ENCODE assay signal across 24 cellular contexts in genomic region chr12:62347922-62348650, GRCh38.
DNase-seq lines count a peak whose midpoint lies in the region; FAIRE-seq and TF ChIP-seq lines count a peak whose summit lies in the region.
"Had no signal": no experiment of that assay in that cellular context is flagged by ENCODE, and none has a peak within 500 bp of the region (broad histone marks: within the 10 kb centered on the region; RNA-seq: fewer than 3 reads in every experiment).

No MANE protein-coding gene starts in this region.

- no peak overlapping the region for H2AFZ ChIP-seq in astrocyte (ENCODE audit: low read depth, low read length)
- no peak overlapping the region for H2AFZ ChIP-seq in osteoblast (ENCODE audit: low read length)

- POLR2A ChIA-PET in GM10248 (lab: Yijun Ruan, JAX): no interaction called here

- H4K20me1 ChIP-seq in astrocyte (ENCODE audit: insufficient read depth, low read length): no peaks in the 10 kb centered on the region
- no peaks in the 10 kb centered on the region for H4K20me1 ChIP-seq in osteoblast (ENCODE audit: insufficient read depth, low read length)

- H3K4me3 ChIP-seq in MG63 (no peak overlapping the region), astrocyte (ENCODE audit: insufficient read depth, low read depth, low read length) (peak overlapping the region; percentile 35), osteoblast (ENCODE audit: insufficient read depth, low read length) (no peak overlapping the region)
- H3K4me3 ChIP-seq: vagina had no signal

- peak; percentile 56 for DNase-seq in EH (ENCODE audit: low read depth)
- DNase-seq in MG63: peak; percentile 33
- peak; percentile 46 for DNase-seq in astrocyte (ENCODE audit: low read depth)
- peak; percentile 54 for DNase-seq in osteoblast (ENCODE audit: insufficient read length, low spot score, missing footprints)
- no peak for DNase-seq in NCI-H2029 treated with DMSO at 0.1 percent for 48 hours (lab: John Stamatoyannopoulos, UW)
- no peak for DNase-seq in GM10248 (ENCODE audit: extremely low spot score)
- DNase-seq in stimulated activated CD4-positive, alpha-beta T cell treated with anti-CD3 and anti-CD28 coated beads, Interleukin-2, amount 100 ng/mL, for 48 hours: no peak
- DNase-seq: activated CD4-positive, CD25-positive, alpha-beta regulatory T cell treated with anti-CD3 and anti-CD28 coated beads, Interleukin-2, amount 50 U/mL, for 72 hours; C1 segment of cervical spinal cord; caudate nucleus; DMS153; H9; islet precursor cell; naive thymus-derived CD8-positive, alpha-beta T cell; NCI-H1930; NCI-H510A; posterior cingulate gyrus; substantia nigra had no signal

- H3K79me2 ChIP-seq in astrocyte (ENCODE audit: insufficient read depth, low read length) (peaks cover 5% of the 10 kb centered on the region), osteoblast (ENCODE audit: insufficient read depth, low read length) (peaks cover 6% of the 10 kb centered on the region)

- H3K4me3 Mint-ChIP-seq in astrocyte (ENCODE audit: unreplicated experiment): no peak overlapping the region
- H3K4me3 Mint-ChIP-seq: activated T-helper 1 cell treated with anti-CD3 and anti-CD28 coated beads, Interleukin-12 subunit alpha, Interleukin-12 subunit beta, Interleukin-2, Interleukin-4 antibody, amounts not matched to agents 30 ng/mL and 10 ng/mL and 1 ng/mL, durations not matched to agents 14 hours and 24 hours and 36 hours; H9; IgD-negative memory B cell; memory B cell; naive thymus-derived CD8-positive, alpha-beta T cell; T-helper 2 cell treated with Interferon-gamma antibody and Interleukin-4, amounts not matched to agents 5 μg/mL and 100 μg/mL, for 36 hours had no signal

- peak overlapping the region; percentile 64 for H3K9ac ChIP-seq in astrocyte (ENCODE audit: low read length)

- FAIRE-seq in astrocyte (lab: Jason Lieb, UNC): no peak
- FAIRE-seq: GM19239 had no signal

- peaks cover 10% of the 10 kb centered on the region for H3K4me1 ChIP-seq in astrocyte (ENCODE audit: insufficient read depth, low read length)
- H3K4me1 ChIP-seq in osteoblast (ENCODE audit: insufficient read depth, low read length): no peaks in the 10 kb centered on the region

- peaks cover 2% of the 10 kb centered on the region for H3K9me3 Mint-ChIP-seq in astrocyte (ENCODE audit: unreplicated experiment)
- H3K9me3 Mint-ChIP-seq: memory B cell had no signal

- H3K27ac ChIP-seq in astrocyte (ENCODE audit: low read depth, low read length) (peak overlapping the region; percentile 79), osteoblast (ENCODE audit: low read depth, low read length) (peak overlapping the region; percentile 48)
- H3K27ac ChIP-seq: vagina had no signal

- no peak overlapping the region for H3K27ac Mint-ChIP-seq in astrocyte (ENCODE audit: unreplicated experiment)
- H3K27ac Mint-ChIP-seq: activated T-helper 1 cell treated with anti-CD3 and anti-CD28 coated beads, Interleukin-12 subunit alpha, Interleukin-12 subunit beta, Interleukin-2, Interleukin-4 antibody, amounts not matched to agents 30 ng/mL and 10 ng/mL and 1 ng/mL, durations not matched to agents 14 hours and 24 hours and 36 hours; H9; IgD-negative memory B cell; memory B cell; T-helper 2 cell treated with Interferon-gamma antibody and Interleukin-4, amounts not matched to agents 5 μg/mL and 100 μg/mL, for 36 hours had no signal

- H3K27me3 ChIP-seq in MG63 (no peaks in the 10 kb centered on the region), astrocyte (ENCODE audit: insufficient read depth, low read length) (no peaks in the 10 kb centered on the region), osteoblast (ENCODE audit: insufficient read depth, low read length) (no peaks in the 10 kb centered on the region)
- H3K27me3 ChIP-seq: vagina had no signal

- peaks cover 23% of the 10 kb centered on the region for H3K36me3 ChIP-seq in MG63
- H3K36me3 ChIP-seq in astrocyte (ENCODE audit: insufficient read depth, low read length): peaks cover 4% of the 10 kb centered on the region
- H3K36me3 ChIP-seq in osteoblast (ENCODE audit: insufficient read depth, low read length): peaks cover 7% of the 10 kb centered on the region

- H3K4me1 Mint-ChIP-seq in astrocyte (ENCODE audit: low read depth, unreplicated experiment): no peaks in the 10 kb centered on the region
- H3K4me1 Mint-ChIP-seq: H9 had no signal

- peaks cover 25% of the 10 kb centered on the region for H3K36me3 Mint-ChIP-seq in astrocyte (ENCODE audit: low read depth, unreplicated experiment)

- peak overlapping the region; percentile 77 for H3K4me2 ChIP-seq in astrocyte (ENCODE audit: low read length)
- peak overlapping the region; percentile 55 for H3K4me2 ChIP-seq in osteoblast (ENCODE audit: insufficient read depth, low read length)

- CTCF ChIA-PET in GM10248 (lab: Yijun Ruan, JAX): interaction anchor here (1.0 kb wide), 1 partner anchor 11 kb away, joined by 3 read pairs; no protein-coding TSS in a partner anchor

- H3K9me3 ChIP-seq in MG63 (peaks cover 5% of the 10 kb centered on the region; the same call in 1 of the 2 replicates), astrocyte (ENCODE audit: insufficient read depth, low read depth, low read length) (no peaks in the 10 kb centered on the region), osteoblast (ENCODE audit: low read depth, low read length) (no peaks in the 10 kb centered on the region)
- H3K9me3 ChIP-seq: vagina had no signal

- TF ChIP-seq CTCF in astrocyte (IDR thresholded peaks at IDR 0.05; ENCODE audit: insufficient read depth, low read depth, low read length): no peak
- no peak for TF ChIP-seq CTCF in osteoblast (IDR thresholded peaks at IDR 0.05; ENCODE audit: extremely low read depth, low read depth, low read length)
- no peak for TF ChIP-seq CTCF in GM10248 (IDR thresholded peaks at IDR 0.05; ENCODE audit: control extremely low read depth, extremely low read depth, low read depth, missing control alignments)

- H3K27me3 Mint-ChIP-seq in astrocyte (ENCODE audit: low read depth, unreplicated experiment): no peaks in the 10 kb centered on the region
- H3K27me3 Mint-ChIP-seq: IgD-negative memory B cell; memory B cell; naive thymus-derived CD8-positive, alpha-beta T cell had no signal

Comparison
In these comparisons a context has a peak if more than half of its experiments do, and no peak if none do; other contexts are left out.
1. DNase-seq: peak in EH (single experiment), MG63 (single experiment), astrocyte (single experiment) and osteoblast (single experiment); none in NCI-H2029 treated with DMSO at 0.1 percent for 48 hours (single experiment), GM10248 (single experiment) and stimulated activated CD4-positive, alpha-beta T cell treated with anti-CD3 and anti-CD28 coated beads, Interleukin-2, amount 100 ng/mL, for 48 hours (0 of 2).